Comparison of ENCODE assay signal across 8 cellular contexts in the genomic region with DNA sequence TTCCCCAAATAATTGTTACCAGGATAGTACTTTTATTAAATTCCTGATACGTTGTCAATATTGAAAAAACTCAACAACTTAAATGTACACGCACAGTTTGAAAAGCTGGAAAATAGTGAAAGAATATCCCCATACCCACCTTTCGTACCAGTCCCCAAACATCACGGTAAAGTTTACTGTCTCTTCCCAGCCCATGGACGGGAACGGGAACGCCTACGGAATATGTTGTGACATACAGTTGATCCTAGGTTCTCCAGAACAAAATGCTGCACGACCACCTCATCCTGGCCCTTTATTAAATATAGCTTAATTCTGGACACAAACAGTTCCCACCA. TPM values are rescaled to one million over a fixed set of nuclear protein-coding genes. Genes with fewer than 3 reads are reported as not detected.
A peak's percentile ranks its signal among the peaks of the same experiment; 100 is the strongest.
DNase-seq lines count a peak whose midpoint lies in the region; ATAC-seq lines count a peak whose summit lies in the region.

No MANE protein-coding gene starts in this region.

- peak overlapping the region; percentile 94 for H3K4me3 ChIP-seq in iPS-20b (ENCODE audit: low read length)
- H3K4me3 ChIP-seq in stomach smooth muscle (ENCODE audit: low read length in 2 of 2), result peak overlapping the region; percentile 68 to 83

- H3K9ac ChIP-seq in iPS-20b (ENCODE audit: low read depth, low read length) (peak overlapping the region; percentile 88), stomach smooth muscle (ENCODE audit: low read length in 2 of 2) (peak overlapping the region; percentile 87 to 89)

- H3K27me3 ChIP-seq in iPS-20b (ENCODE audit: insufficient read depth, low read length), result no peaks in the 10 kb centered on the region
- H3K27me3 ChIP-seq in stomach smooth muscle (ENCODE audit: control insufficient read depth in 1 of 2, insufficient read depth in 2 of 2, low read length in 2 of 2), result no peaks in the 10 kb centered on the region

- peak overlapping the region; percentile 93 for H3K4me3 Mint-ChIP-seq in activated T-cell treated with anti-CD3 and anti-CD28 coated beads, Interleukin-2, amount 50 U/mL, for 24 hours

- no peak for ATAC-seq in activated naive CD4-positive, alpha-beta T cell treated with anti-CD3 and anti-CD28 coated beads, Interleukin-2, amount 50 U/mL, for 72 hours
- no peak for ATAC-seq in activated CD4-positive, CD25-positive, alpha-beta regulatory T cell treated with anti-CD3 and anti-CD28 coated beads, Interleukin-2, amount 50 U/mL, for 24 hours
- ATAC-seq in GM19035 (IDR thresholded peaks at IDR 0.05; ENCODE audit: unreplicated experiment), result no peak

- DNase-seq in activated T-cell treated with anti-CD3 and anti-CD28 coated beads, Interleukin-2, amount 50 U/mL, for 24 hours, result no peak
- DNase-seq in activated T-cell treated with anti-CD3 and anti-CD28 coated beads, Interleukin-2, amount 50 U/mL, for 48 hours, result no peak
- no peak for DNase-seq in activated naive CD4-positive, alpha-beta T cell treated with anti-CD3 and anti-CD28 coated beads, Interleukin-2, amount 50 U/mL, for 72 hours (ENCODE audit: low spot score in 2 of 2)
- DNase-seq in stimulated activated naive CD4-positive, alpha-beta T cell treated with Interleukin-2 at 50 U/mL for 16 hours (lab: John Stamatoyannopoulos, UW), result no peak

- H3K4me1 ChIP-seq in iPS-20b (ENCODE audit: insufficient read depth, low read length) (peaks cover 2% of the 10 kb centered on the region; the same call in 1 of the 2 replicates), stomach smooth muscle (ENCODE audit: control insufficient read depth, insufficient read depth, low read length) (peaks cover 4% of the 10 kb centered on the region)

- H3K36me3 ChIP-seq in iPS-20b (ENCODE audit: insufficient read depth, low read depth, low read length), result peaks cover 33% of the 10 kb centered on the region
- H3K36me3 ChIP-seq in stomach smooth muscle (ENCODE audit: control insufficient read depth in 2 of 2, insufficient read depth in 2 of 2, low read length in 2 of 2), result peaks cover 0 to 4% of the 10 kb centered on the region in 2 donors

- no peaks in the 10 kb centered on the region for H3K27me3 Mint-ChIP-seq in activated T-cell treated with anti-CD3 and anti-CD28 coated beads, Interleukin-2, amount 50 U/mL, for 24 hours

- H3K9me3 ChIP-seq in iPS-20b (ENCODE audit: insufficient read depth, low read depth, low read length) (no peaks in the 10 kb centered on the region), stomach smooth muscle (ENCODE audit: control insufficient read depth in 2 of 2, low read length in 2 of 2) (no peaks in the 10 kb centered on the region)

- H3K9me3 Mint-ChIP-seq in activated T-cell treated with anti-CD3 and anti-CD28 coated beads, Interleukin-2, amount 50 U/mL, for 24 hours, result no peaks in the 10 kb centered on the region
- no peaks in the 10 kb centered on the region for H3K9me3 Mint-ChIP-seq in activated naive CD4-positive, alpha-beta T cell treated with anti-CD3 and anti-CD28 coated beads, Interleukin-2, amount 50 U/mL, for 72 hours

- H3K27ac ChIP-seq in iPS-20b (ENCODE audit: low read length) (peak overlapping the region; percentile 19), stomach smooth muscle (ENCODE audit: low read length) (peak overlapping the region; percentile 69)

- H3K36me3 Mint-ChIP-seq in activated T-cell treated with anti-CD3 and anti-CD28 coated beads, Interleukin-2, amount 50 U/mL, for 24 hours (ENCODE audit: low read depth), result peaks cover 43% of the 10 kb centered on the region
- peaks cover 0 to 4% of the 10 kb centered on the region in 2 donors for H3K36me3 Mint-ChIP-seq in activated naive CD4-positive, alpha-beta T cell treated with anti-CD3 and anti-CD28 coated beads, Interleukin-2, amount 50 U/mL, for 72 hours

- H3K4me1 Mint-ChIP-seq in activated T-cell treated with anti-CD3 and anti-CD28 coated beads, Interleukin-2, amount 50 U/mL, for 24 hours (ENCODE audit: low read depth), result peaks cover 22% of the 10 kb centered on the region

- peak overlapping the region; percentile 94 for H3K27ac Mint-ChIP-seq in activated T-cell treated with anti-CD3 and anti-CD28 coated beads, Interleukin-2, amount 50 U/mL, for 24 hours
- H3K27ac Mint-ChIP-seq in activated naive CD4-positive, alpha-beta T cell treated with anti-CD3 and anti-CD28 coated beads, Interleukin-2, amount 50 U/mL, for 72 hours, result peak overlapping the region; percentile 78 to 92

RNA-seq across cellular contexts. Expression of gene BCAP29, which starts 0.5 kb away (rescaled TPM):
- 10 to 100 TPM; 19.5 to 23.3 TPM for total RNA-seq in activated naive CD4-positive, alpha-beta T cell treated with anti-CD3 and anti-CD28 coated beads, Interleukin-2, amount 50 U/mL, for 72 hours

RNA-seq across cellular contexts. Expression of gene DUS4L, which starts 15.7 kb away (rescaled TPM):
- total RNA-seq in activated naive CD4-positive, alpha-beta T cell treated with anti-CD3 and anti-CD28 coated beads, Interleukin-2, amount 50 U/mL, for 72 hours, result 10 to 100 TPM in 1 of 2 donors, 1 to 10 TPM in 1; 8.9 to 11.7 TPM

RNA-seq across cellular contexts. Expression of gene COG5, which starts 15.8 kb away (rescaled TPM):
- total RNA-seq in activated naive CD4-positive, alpha-beta T cell treated with anti-CD3 and anti-CD28 coated beads, Interleukin-2, amount 50 U/mL, for 72 hours, result 10 to 100 TPM; 30.9 to 49.2 TPM
